Comparison of ENCODE assay signal across 8 cellular contexts in genomic region chr1:109546311-109547109, GRCh38. TPM values are rescaled to one million over a fixed set of nuclear protein-coding genes. Genes with fewer than 3 reads are reported as not detected.
A peak's percentile ranks its signal among the peaks of the same experiment; 100 is the strongest.
DNase-seq lines count a peak whose midpoint lies in the region; ATAC-seq, FAIRE-seq and TF ChIP-seq lines count a peak whose summit lies in the region.

No MANE protein-coding gene starts in this region.

- H3K27me3 ChIP-seq in endodermal cell (ENCODE audit: control insufficient read depth, insufficient read depth, low read length, poor library complexity, severe bottlenecking): peaks cover 3% of the 10 kb centered on the region

- H3K27ac ChIP-seq in endodermal cell (ENCODE audit: low read depth, low read length): peak overlapping the region; percentile 3

- peak overlapping the region; percentile 17 for H3K9ac ChIP-seq in endodermal cell (ENCODE audit: extremely low read depth, low read length, poor library complexity, severe bottlenecking)

- FAIRE-seq in HTR-8/SVneo (lab: Jason Lieb, UNC): no peak

- TF ChIP-seq CTCF in endodermal cell (conservative IDR thresholded peaks at IDR 0.05): peak; percentile 94

- H3K4me3 ChIP-seq in endodermal cell (ENCODE audit: low read length): peak overlapping the region; percentile 100

- ATAC-seq in GM18858 (IDR thresholded peaks at IDR 0.05; ENCODE audit: unreplicated experiment): peak; percentile 37
- peak; percentile 50 for ATAC-seq in activated CD8-positive, alpha-beta memory T cell treated with anti-CD3 and anti-CD28 coated beads, Interleukin-2, amount 10 ng/mL, durations not matched to agents 7 days and 5 days

- peaks cover 14% of the 10 kb centered on the region for H3K4me1 ChIP-seq in endodermal cell (ENCODE audit: control insufficient read depth, insufficient read depth, low read length)

- 56 to 80% methylated on average over 2 to 5 of the region's 5 CpGs for WGBS in endodermal cell (ENCODE audit: insufficient coverage in 1 of 2, insufficient read length in 1 of 2), 2 experiments

- H3K4me3 Mint-ChIP-seq in activated CD8-positive, alpha-beta memory T cell treated with anti-CD3 and anti-CD28 coated beads, Interleukin-2, amount 10 ng/mL, durations not matched to agents 7 days and 5 days: peak overlapping the region; percentile 95
- peak overlapping the region; percentile 96 for H3K4me3 Mint-ChIP-seq in endodermal cell

- no peaks in the 10 kb centered on the region for H3K9me3 ChIP-seq in endodermal cell (ENCODE audit: control insufficient read depth, low read length)

- no peaks in the 10 kb centered on the region for H3K9me3 Mint-ChIP-seq in activated CD8-positive, alpha-beta memory T cell treated with anti-CD3 and anti-CD28 coated beads, Interleukin-2, amount 10 ng/mL, durations not matched to agents 7 days and 5 days (ENCODE audit: low read depth)
- H3K9me3 Mint-ChIP-seq in endodermal cell: no peaks in the 10 kb centered on the region

- peak overlapping the region; percentile 98 for H3K27ac Mint-ChIP-seq in activated CD8-positive, alpha-beta memory T cell treated with anti-CD3 and anti-CD28 coated beads, Interleukin-2, amount 10 ng/mL, durations not matched to agents 7 days and 5 days
- H3K27ac Mint-ChIP-seq in endodermal cell: peak overlapping the region; percentile 92

- CTCF ChIA-PET in activated CD8-positive, alpha-beta memory T cell treated with anti-CD3 and anti-CD28 coated beads, Interleukin-2, amount 10 ng/mL, durations not matched to agents 7 days and 5 days (lab: Charles Lee): interaction anchor here (0.7 to 7.3 kb wide), 35 partner anchors 13 to 446 kb away, joined by 3 to 146 read pairs (median 5); partner anchors contain the start of genes AHCYL1, AMPD2, ATXN7L2 and CYB561D1

- H3K36me3 ChIP-seq in endodermal cell (ENCODE audit: control insufficient read depth, insufficient read depth, low read length): peaks cover 5% of the 10 kb centered on the region

- peaks cover 3% of the 10 kb centered on the region for H3K27me3 Mint-ChIP-seq in activated CD8-positive, alpha-beta memory T cell treated with anti-CD3 and anti-CD28 coated beads, Interleukin-2, amount 10 ng/mL, durations not matched to agents 7 days and 5 days
- H3K27me3 Mint-ChIP-seq in endodermal cell (ENCODE audit: insufficient read depth): no peaks in the 10 kb centered on the region

- DNase-seq in A172 (ENCODE audit: low spot score) (peak; percentile 83), HTR-8/SVneo (ENCODE audit: insufficient read length, low spot score) (peak; percentile 73), NOMO-1 (lab: John Stamatoyannopoulos, UW; ENCODE audit: unreplicated experiment in 2 of 2) (peak; percentile 88 to 91), endodermal cell (peak; percentile 95), mesenteric fat pad (ENCODE audit: low spot score) (peak; percentile 89)
- DNase-seq in activated CD8-positive, alpha-beta memory T cell treated with anti-CD3 and anti-CD28 coated beads, Interleukin-2, amount 10 ng/mL, durations not matched to agents 7 days and 5 days: peak; percentile 95
- peak; percentile 65 for DNase-seq in stimulated activated CD8-positive, alpha-beta memory T cell treated with anti-CD3 and anti-CD28 coated beads, Interleukin-12 subunit alpha, Interleukin-12 subunit beta, amount 100 ng/mL, for 24 hours (ENCODE audit: extremely low read depth)

- H3K36me3 Mint-ChIP-seq in activated CD8-positive, alpha-beta memory T cell treated with anti-CD3 and anti-CD28 coated beads, Interleukin-2, amount 10 ng/mL, durations not matched to agents 7 days and 5 days: peaks cover 4% of the 10 kb centered on the region
- no peaks in the 10 kb centered on the region for H3K36me3 Mint-ChIP-seq in endodermal cell (ENCODE audit: low read depth)

- H3K4me1 Mint-ChIP-seq in activated CD8-positive, alpha-beta memory T cell treated with anti-CD3 and anti-CD28 coated beads, Interleukin-2, amount 10 ng/mL, durations not matched to agents 7 days and 5 days: peaks cover 32% of the 10 kb centered on the region
- peaks cover 23% of the 10 kb centered on the region for H3K4me1 Mint-ChIP-seq in endodermal cell

RNA-seq across cellular contexts. Expression of gene GNAI3, which starts 1.9 kb away (rescaled TPM):
- total RNA-seq in A172 (2014; rRNA removed; shearing (Covaris generic)): 13.8 and 14.8 TPM in 2 replicates
- 1 to 10 TPM; 7.5 to 8.3 TPM for total RNA-seq in activated CD8-positive, alpha-beta memory T cell treated with anti-CD3 and anti-CD28 coated beads, Interleukin-2, amount 10 ng/mL, durations not matched to agents 7 days and 5 days
- total RNA-seq in endodermal cell: 10 to 100 TPM; 10.1 to 10.9 TPM
- polyA plus RNA-seq in endodermal cell (2013, experiment 1 of 2): 10.2 TPM
- 9.9 TPM for polyA plus RNA-seq in endodermal cell (2013, experiment 2 of 2)
- 8.7 TPM for total RNA-seq in mesenteric fat pad

RNA-seq across cellular contexts. Expression of gene GPR61, which starts 6.8 kb away (rescaled TPM):
- not detected in 2 replicates for total RNA-seq in A172 (2014; rRNA removed; shearing (Covaris generic))
- under 1 TPM in 1 of 2 experiments, not detected in 1; 0.16 TPM for total RNA-seq in activated CD8-positive, alpha-beta memory T cell treated with anti-CD3 and anti-CD28 coated beads, Interleukin-2, amount 10 ng/mL, durations not matched to agents 7 days and 5 days
- total RNA-seq in endodermal cell: under 1 TPM in 1 of 2 donors, not detected in 1; 0.93 TPM
- polyA plus RNA-seq in endodermal cell (2013, experiment 1 of 2): 0.46 TPM
- polyA plus RNA-seq in endodermal cell (2013, experiment 2 of 2): not detected
- total RNA-seq in mesenteric fat pad: not detected

RNA-seq across cellular contexts. Expression of gene AMIGO1, which starts 37.0 kb away (rescaled TPM):
- 0.10 TPM in 1 of 2 replicates, not detected in the other for total RNA-seq in A172 (2014; rRNA removed; shearing (Covaris generic))
- total RNA-seq in activated CD8-positive, alpha-beta memory T cell treated with anti-CD3 and anti-CD28 coated beads, Interleukin-2, amount 10 ng/mL, durations not matched to agents 7 days and 5 days: under 1 TPM; 0.20 to 0.26 TPM
- 1 to 10 TPM; 2.4 to 2.7 TPM for total RNA-seq in endodermal cell
- 5.0 TPM for polyA plus RNA-seq in endodermal cell (2013, experiment 1 of 2)
- polyA plus RNA-seq in endodermal cell (2013, experiment 2 of 2): 4.6 TPM
- total RNA-seq in mesenteric fat pad: 7.4 TPM

RNA-seq across cellular contexts. Expression of gene CYB561D1, which starts 52.6 kb away (rescaled TPM):
- total RNA-seq in A172 (2014; rRNA removed; shearing (Covaris generic)): 5.4 and 5.7 TPM in 2 replicates
- total RNA-seq in activated CD8-positive, alpha-beta memory T cell treated with anti-CD3 and anti-CD28 coated beads, Interleukin-2, amount 10 ng/mL, durations not matched to agents 7 days and 5 days: 10 to 100 TPM; 11.0 to 15.0 TPM
- total RNA-seq in endodermal cell (1 to 10 TPM; 4.8 to 6.5 TPM), mesenteric fat pad (8.9 TPM)
- polyA plus RNA-seq in endodermal cell (2013, experiment 1 of 2): 6.7 TPM
- polyA plus RNA-seq in endodermal cell (2013, experiment 2 of 2): 6.3 TPM

Comparison
In these comparisons a context has a peak if more than half of its experiments do, and no peak if none do; other contexts are left out.
1. Peak in every context shown above with its lines: DNase-seq, ATAC-seq, H3K4me3 ChIP-seq and H3K27ac ChIP-seq.